Comparison of ENCODE assay signal across 9 cellular contexts in the genomic region with DNA sequence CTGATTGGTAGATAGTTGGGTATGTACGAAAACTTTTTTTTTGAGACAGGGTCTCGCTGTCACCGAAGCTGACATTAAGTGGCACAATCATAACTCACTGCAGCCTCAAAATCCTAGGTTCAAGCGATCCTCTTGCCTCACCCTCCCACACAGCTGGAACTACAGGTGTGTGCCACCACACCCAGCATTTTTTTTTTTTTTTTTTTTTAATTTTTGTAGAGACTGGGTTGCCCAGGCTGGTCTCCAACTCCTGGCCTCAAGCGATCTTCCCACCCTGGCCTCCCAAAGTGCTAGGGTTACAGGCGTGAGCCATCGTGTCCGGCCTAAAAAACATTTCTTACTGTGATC. TPM values are rescaled to one million over a fixed set of nuclear protein-coding genes. Genes with fewer than 3 reads are reported as not detected.
A peak's percentile ranks its signal among the peaks of the same experiment; 100 is the strongest.
DNase-seq lines count a peak whose midpoint lies in the region; ATAC-seq and TF ChIP-seq lines count a peak whose summit lies in the region.
"Had no signal": no experiment of that assay in that cellular context is flagged by ENCODE, and none has a peak within 500 bp of the region (broad histone marks: within the 10 kb centered on the region; RNA-seq: fewer than 3 reads in every experiment).

No MANE protein-coding gene starts in this region.

- DNase-seq in right atrium auricular region (ENCODE audit: low spot score) (no peak), left cardiac atrium (no peak), ascending aorta (ENCODE audit: low spot score in 2 of 2) (no peak), lung (ENCODE audit: low spot score) (no peak), upper lobe of right lung (no peak), NCI-H2029 treated with DMSO at 0.1 percent for 48 hours (lab: John Stamatoyannopoulos, UW) (no peak), GM03348 (ENCODE audit: low spot score) (no peak)
- DNase-seq: cortex of kidney had no signal

- TF ChIP-seq CTCF in right atrium auricular region (IDR thresholded peaks at IDR 0.05) (no peak), ascending aorta (IDR thresholded peaks at IDR 0.05) (no peak), lung (IDR thresholded peaks at IDR 0.05; ENCODE audit: control extremely low read depth, extremely low read depth) (no peak), upper lobe of right lung (IDR thresholded peaks at IDR 0.05) (no peak)

- no peaks in the 10 kb centered on the region for H3K9me3 ChIP-seq in right atrium auricular region
- H3K9me3 ChIP-seq in ascending aorta = no peaks in the 10 kb centered on the region
- no peaks in the 10 kb centered on the region for H3K9me3 ChIP-seq in lung (ENCODE audit: control insufficient read depth in 2 of 2, insufficient read depth in 1 of 2, low read length in 1 of 2)
- no peaks in the 10 kb centered on the region for H3K9me3 ChIP-seq in upper lobe of right lung

- H3K27me3 ChIP-seq in right atrium auricular region (no peaks in the 10 kb centered on the region), ascending aorta (no peaks in the 10 kb centered on the region), lung (ENCODE audit: control insufficient read depth, insufficient read depth) (no peaks in the 10 kb centered on the region), upper lobe of right lung (no peaks in the 10 kb centered on the region)

- H3K27ac ChIP-seq in right atrium auricular region = peak overlapping the region; percentile 17 to 28
- peak overlapping the region; percentile 55 to 64 for H3K27ac ChIP-seq in ascending aorta
- H3K27ac ChIP-seq in lung (ENCODE audit: low read depth in 1 of 2, low read length in 1 of 2) = peak overlapping the region in 1 of 2 donors; percentile 55
- H3K27ac ChIP-seq in upper lobe of right lung = no peak overlapping the region

- H3K4me3 ChIP-seq in right atrium auricular region = peak overlapping the region; percentile 13 to 96
- peak overlapping the region; percentile 81 to 87 for H3K4me3 ChIP-seq in ascending aorta
- H3K4me3 ChIP-seq in lung = peak overlapping the region; percentile 28
- H3K4me3 ChIP-seq in upper lobe of right lung = peak overlapping the region; percentile 57

- H3K4me1 ChIP-seq in right atrium auricular region (peaks cover 0 to 43% of the 10 kb centered on the region in 2 donors), ascending aorta (peaks cover 4 to 20% of the 10 kb centered on the region in 2 donors), lung (ENCODE audit: control insufficient read depth in 2 of 2, insufficient read depth in 2 of 2, low read length in 2 of 2) (peaks cover 7 to 11% of the 10 kb centered on the region in 2 donors), upper lobe of right lung (peaks cover 19% of the 10 kb centered on the region)

- intact Hi-C loops in left cardiac atrium (cut with DNase I) (no loop called here), ascending aorta (cut with DNase I) (loop anchor here (2.0 to 5.0 kb wide), 7 partner anchors 67 to 977 kb away; partner anchors contain the start of genes BNIP3, INPP5A, PPP2R2D and PWWP2B), upper lobe of right lung (cut with DNase I) (no loop called here)

- ATAC-seq in left cardiac atrium = no peak
- no peak for ATAC-seq in lung (ENCODE audit: insufficient read depth, low FRiP score)
- no peak for ATAC-seq in upper lobe of right lung
- ATAC-seq in GM21737 (IDR thresholded peaks at IDR 0.05; ENCODE audit: unreplicated experiment) = no peak

- WGBS in lung, 2 donors = 75 to 84% methylated on average over 8 of the region's 8 CpGs

- H3K36me3 ChIP-seq in right atrium auricular region (no peaks in the 10 kb centered on the region), ascending aorta (no peaks in the 10 kb centered on the region), lung (ENCODE audit: control insufficient read depth in 2 of 2, insufficient read depth in 2 of 2, low read length in 2 of 2) (peaks cover 0 to 2% of the 10 kb centered on the region in 2 donors), upper lobe of right lung (no peaks in the 10 kb centered on the region)

RNA-seq across cellular contexts. Expression of gene LRRC27, which starts 1.5 kb away (rescaled TPM):
- total RNA-seq in right atrium auricular region (1 to 10 TPM; 2.6 to 4.6 TPM), left cardiac atrium (1 to 10 TPM; 3.7 to 4.4 TPM), ascending aorta (2.0 TPM), lung (10 to 100 TPM; 16.1 to 25.5 TPM), upper lobe of right lung (6.3 TPM)
- 10 to 100 TPM in 1 of 2 donors, 1 to 10 TPM in 1; 5.8 to 18.3 TPM for polyA plus RNA-seq in lung

RNA-seq across cellular contexts. Expression of gene STK32C, which starts 22.7 kb away (rescaled TPM):
- total RNA-seq in right atrium auricular region = 1 to 10 TPM; 2.6 to 3.7 TPM
- 1 to 10 TPM; 6.1 to 6.6 TPM for total RNA-seq in left cardiac atrium
- 16.2 TPM for total RNA-seq in ascending aorta
- 10 to 100 TPM in 1 of 2 donors, 1 to 10 TPM in 1; 5.1 to 22.0 TPM for total RNA-seq in lung
- 10 to 100 TPM; 15.7 to 16.9 TPM for polyA plus RNA-seq in lung
- total RNA-seq in upper lobe of right lung = 13.2 TPM

Comparison
In these comparisons a context has a peak if more than half of its experiments do, and no peak if none do; other contexts are left out.
1. H3K4me3 ChIP-seq: peak in every context shown above with its lines; median percentile 84 in ascending aorta; 57 in upper lobe of right lung; 54 in right atrium auricular region; 28 in lung.